8 cellular contexts compared by ENCODE assay signal in genomic region chr14:94355191-94355794, GRCh38. TPM values are rescaled to one million over a fixed set of nuclear protein-coding genes. Genes with fewer than 3 reads are reported as not detected.
A peak's percentile ranks its signal among the peaks of the same experiment; 100 is the strongest.
DNase-seq lines count a peak whose midpoint lies in the region; TF ChIP-seq lines count a peak whose summit lies in the region.

No MANE protein-coding gene starts in this region.

- no peak overlapping the region for H3K14ac ChIP-seq in neuronal stem cell (ENCODE audit: low read length)

- H3K4ac ChIP-seq in neuronal stem cell (ENCODE audit: low read length) = no peak overlapping the region

- H2BK120ac ChIP-seq in neuronal stem cell (ENCODE audit: low read depth, low read length) = peak overlapping the region; percentile 24

- no peaks in the 10 kb centered on the region for H3K36me3 ChIP-seq in neuronal stem cell (replicated peaks in 1 of 2; ENCODE audit: control insufficient read depth in 2 of 2, insufficient read depth in 2 of 2, low read length in 2 of 2)
- H3K36me3 ChIP-seq in Karpas-422 (ENCODE audit: insufficient read depth, low read length) = no peaks in the 10 kb centered on the region

- H3K4me3 ChIP-seq in fibroblast of mammary gland (ENCODE audit: control insufficient read depth, low read depth, low read length) (no peak overlapping the region), neuronal stem cell (ENCODE audit: low read length in 2 of 2) (no peak overlapping the region), Karpas-422 (ENCODE audit: low read length) (no peak overlapping the region)

- in situ Hi-C loops in G401 (cut with HindIII; ENCODE audit: low sequenced_read_pairs) = no loop called here

- H3K4me1 ChIP-seq in neuronal stem cell (ENCODE audit: control insufficient read depth in 2 of 2, insufficient read depth in 1 of 2, low read depth in 1 of 2, low read length in 2 of 2) (no peaks in the 10 kb centered on the region), Karpas-422 (ENCODE audit: low read length) (peaks cover 3% of the 10 kb centered on the region; the same call in 1 of the 2 replicates)

- H3K27ac ChIP-seq in neuronal stem cell (replicated peaks; ENCODE audit: low read length) (no peak overlapping the region), Karpas-422 (ENCODE audit: low read length) (no peak overlapping the region)

- H4K20me1 ChIP-seq in Karpas-422 (ENCODE audit: insufficient read depth, low read depth, low read length) = no peaks in the 10 kb centered on the region

- no peak overlapping the region for H2BK5ac ChIP-seq in neuronal stem cell (ENCODE audit: low read length)

- peak overlapping the region; percentile 61 for H3K18ac ChIP-seq in neuronal stem cell (ENCODE audit: low read length)

- no peaks in the 10 kb centered on the region for H3K79me1 ChIP-seq in neuronal stem cell (ENCODE audit: low read depth, low read length)

- no peak overlapping the region for H4K8ac ChIP-seq in neuronal stem cell (ENCODE audit: low read depth, low read length)

- no peaks in the 10 kb centered on the region for H3K9me3 ChIP-seq in neuronal stem cell (replicated peaks in 1 of 2; ENCODE audit: control insufficient read depth in 2 of 2, insufficient read depth in 1 of 2, low read depth in 1 of 2, low read length in 2 of 2)
- no peaks in the 10 kb centered on the region for H3K9me3 ChIP-seq in Karpas-422 (ENCODE audit: low read length)

- WGBS in neuronal stem cell (ENCODE audit: extremely low coverage in 2 of 2, insufficient read length in 2 of 2, insufficient replicate concordance in 1 of 2), 2 donors = no CpG with 5 or more reads among the region's 15 CpGs

- no peak overlapping the region for H3K9ac ChIP-seq in neuronal stem cell (ENCODE audit: low read depth, low read length, poor library complexity)
- H3K9ac ChIP-seq in Karpas-422 (ENCODE audit: low read length) = no peak overlapping the region

- H3K79me2 ChIP-seq in Karpas-422 (ENCODE audit: low read length) = no peaks in the 10 kb centered on the region

- H4K91ac ChIP-seq in neuronal stem cell (ENCODE audit: low read depth, low read length, poor library complexity) = no peak overlapping the region

- DNase-seq in G401 (ENCODE audit: low spot score) = peak; percentile 20
- DNase-seq in NCI-H1694 (lab: John Stamatoyannopoulos, UW) = peak; percentile 70
- peak; percentile 80 for DNase-seq in fibroblast of mammary gland (ENCODE audit: low read depth)
- DNase-seq in neuronal stem cell (ENCODE audit: low spot score) = peak; percentile 27
- no peak for DNase-seq in NCI-H2227 (lab: John Stamatoyannopoulos, UW; ENCODE audit: unreplicated experiment)
- DNase-seq in Karpas-422 = no peak
- no peak for DNase-seq in NCI-H1436 (lab: John Stamatoyannopoulos, UW)
- no peak for DNase-seq in NCI-H345 (lab: John Stamatoyannopoulos, UW)

- H2BK15ac ChIP-seq in neuronal stem cell (ENCODE audit: low read length) = no peak overlapping the region

- H2AFZ ChIP-seq in neuronal stem cell (ENCODE audit: low read length) = no peak overlapping the region
- no peak overlapping the region for H2AFZ ChIP-seq in Karpas-422 (ENCODE audit: low read length)

- H2AK5ac ChIP-seq in neuronal stem cell (ENCODE audit: low read depth, low read length) = no peak overlapping the region

- H3K23ac ChIP-seq in neuronal stem cell (ENCODE audit: low read depth, low read length, poor library complexity) = no peak overlapping the region

- TF ChIP-seq CTCF in fibroblast of mammary gland (conservative IDR thresholded peaks at IDR 0.05; ENCODE audit: control insufficient read depth, insufficient read depth, low read depth, low read length) = peak; percentile 65

- H3K4me2 ChIP-seq in neuronal stem cell (ENCODE audit: insufficient read depth, low read length, poor library complexity, severe bottlenecking) = no peak overlapping the region
- no peak overlapping the region for H3K4me2 ChIP-seq in Karpas-422 (ENCODE audit: low read depth, low read length, poor library complexity, severe bottlenecking)

- H3K27me3 ChIP-seq in neuronal stem cell (ENCODE audit: control insufficient read depth in 3 of 3, insufficient read depth in 3 of 3, low read depth in 1 of 3, low read length in 3 of 3) (no peaks in the 10 kb centered on the region), Karpas-422 (ENCODE audit: low read length) (0 out of 2 replicates have a peak, but pooled peaks cover 2% of the 10 kb centered on the region)

- no peaks in the 10 kb centered on the region for H3K9me2 ChIP-seq in Karpas-422 (replicated peaks; ENCODE audit: insufficient read depth, low read length)

- H2BK12ac ChIP-seq in neuronal stem cell (ENCODE audit: low read length) = no peak overlapping the region

RNA-seq across cellular contexts. Expression of gene SERPINA2, which starts 11.2 kb away (rescaled TPM):
- not detected in 2 replicates for total RNA-seq in G401 (2014; rRNA removed; shearing (Covaris generic))
- not detected for polyA plus RNA-seq in neuronal stem cell (2013, experiment 1 of 2)
- polyA plus RNA-seq in neuronal stem cell (2013, experiment 2 of 2) = not detected
- not detected in 2 replicates for total RNA-seq in Karpas-422 (2014; rRNA removed; shearing (Covaris generic); ENCODE audit: low replicate concordance)

RNA-seq across cellular contexts. Expression of gene SERPINA6, which starts 32.2 kb away (rescaled TPM):
- total RNA-seq in G401 (2014; rRNA removed; shearing (Covaris generic)) = not detected in 2 replicates
- not detected for polyA plus RNA-seq in neuronal stem cell (2013, experiment 1 of 2)
- polyA plus RNA-seq in neuronal stem cell (2013, experiment 2 of 2) = not detected
- total RNA-seq in Karpas-422 (2014; rRNA removed; shearing (Covaris generic); ENCODE audit: low replicate concordance) = not detected in 2 replicates

RNA-seq across cellular contexts. Expression of gene SERPINA1, which starts 33.1 kb away (rescaled TPM):
- total RNA-seq in G401 (2014; rRNA removed; shearing (Covaris generic)) = not detected in 2 replicates
- polyA plus RNA-seq in neuronal stem cell (2013, experiment 1 of 2) = not detected
- polyA plus RNA-seq in neuronal stem cell (2013, experiment 2 of 2) = 0.03 TPM
- total RNA-seq in Karpas-422 (2014; rRNA removed; shearing (Covaris generic); ENCODE audit: low replicate concordance) = 0.54 TPM in 1 of 2 replicates, not detected in the other

Comparison
In these comparisons a context has a peak if more than half of its experiments do, and no peak if none do; other contexts are left out.
1. DNase-seq: peak in G401 (single experiment), NCI-H1694 (single experiment), fibroblast of mammary gland (single experiment) and neuronal stem cell (single experiment); none in NCI-H2227 (single experiment), Karpas-422 (single experiment), NCI-H1436 (single experiment) and NCI-H345 (single experiment).